1 cellular context compared by ENCODE assay signal in genomic region chr9:85940275-85940831, GRCh38.
TF ChIP-seq lines count a peak whose summit lies in the region.

No MANE protein-coding gene starts in this region.

TF ChIP-seq in GM12878, 131 proteins besides CTCF, POLR2A, EP300 and RAD21 (continued from another document):
- TF ChIP-seq ZNF687 (IDR thresholded peaks at IDR 0.05), result peak; percentile 80
- no peak for TF ChIP-seq ZNF274 (IDR thresholded peaks at IDR 0.05; ENCODE audit: insufficient read depth, insufficient read length)
- no peak for TF ChIP-seq RCOR1 (conservative IDR thresholded peaks at IDR 0.05; ENCODE audit: low read depth, low read length)
- peak; percentile 93 for TF ChIP-seq POLR2AphosphoS5 (IDR thresholded peaks at IDR 0.05; ENCODE audit: low read length)
- no peak for TF ChIP-seq YBX1 (IDR thresholded peaks at IDR 0.05)
- TF ChIP-seq BACH1 (IDR thresholded peaks at IDR 0.05; ENCODE audit: borderline replicate concordance), result no peak
- peak; percentile 26; the same call in 1 of the 2 replicates for TF ChIP-seq JUNB (IDR thresholded peaks at IDR 0.05)
- peak; percentile 79; the same call in 1 of the 2 replicates for TF ChIP-seq PAX5 (IDR thresholded peaks at IDR 0.05; ENCODE audit: borderline replicate concordance, low read depth, low read length)
- TF ChIP-seq CEBPB (IDR thresholded peaks at IDR 0.05; ENCODE audit: borderline replicate concordance in 1 of 2, low read depth in 2 of 2, low read length in 2 of 2), result no peak
- TF ChIP-seq KLF5 (IDR thresholded peaks at IDR 0.05; ENCODE audit: partially characterized antibody), result no peak
- TF ChIP-seq MLLT1 (IDR thresholded peaks at IDR 0.05), result peak; percentile 96; the same call in 1 of the 2 replicates
- peak; percentile 86; the same call in 1 of the 2 replicates for TF ChIP-seq PAX8 (IDR thresholded peaks at IDR 0.05)
- TF ChIP-seq BCL11A (IDR thresholded peaks at IDR 0.05; ENCODE audit: low read depth, low read length), result 0 out of 2 replicates have a peak, but pooled peaks have one; percentile 47
- TF ChIP-seq ETV6 (conservative IDR thresholded peaks at IDR 0.05 in 1 of 2, IDR thresholded peaks at IDR 0.05 in 1 of 2; ENCODE audit: borderline replicate concordance in 1 of 2, low read depth in 1 of 2), result 0 out of 4 replicates have a peak, but pooled peaks of 1 of the 2 experiments have one; percentile 27
- 0 out of 2 replicates have a peak, but pooled peaks have one; percentile 8 for TF ChIP-seq MTA2 (IDR thresholded peaks at IDR 0.05; ENCODE audit: low read depth)
- peak; percentile 86 for TF ChIP-seq RUNX3 (IDR thresholded peaks at IDR 0.05; ENCODE audit: low read length)
- peak; percentile 85; the same call in 1 of the 2 replicates for TF ChIP-seq PML (IDR thresholded peaks at IDR 0.05; ENCODE audit: low read length)
- TF ChIP-seq IKZF2 (IDR thresholded peaks at IDR 0.05), result peak in 1 of 2 experiments; percentile 22; a peak in 3 of 4 replicates
- no peak for TF ChIP-seq YY1 (IDR thresholded peaks at IDR 0.05; ENCODE audit: low read depth, low read length)
